Comparison of ENCODE assay signal across 21 cellular contexts in genomic region chr7:140670343-140670935, GRCh38. TPM values are rescaled to one million over a fixed set of nuclear protein-coding genes. Genes with fewer than 3 reads are reported as not detected.
DNase-seq lines count a peak whose midpoint lies in the region; ATAC-seq and TF ChIP-seq lines count a peak whose summit lies in the region.
"Had no signal": no experiment of that assay in that cellular context is flagged by ENCODE, and none has a peak within 500 bp of the region (broad histone marks: within the 10 kb centered on the region; RNA-seq: fewer than 3 reads in every experiment).

No MANE protein-coding gene starts in this region.

- H2BK120ac ChIP-seq in trophoblast cell (ENCODE audit: insufficient read depth, low read length, poor library complexity): no peak overlapping the region

- H3K27ac Mint-ChIP-seq in natural killer cell treated with Interleukin-12 subunit alpha and Interleukin-12 subunit beta and Interleukin-15 and Interleukin-18, amount 100 ng/mL, for 72 hours: no peak overlapping the region
- H3K27ac Mint-ChIP-seq in natural killer cell (peak overlapping the region in 1 of 2 donors; percentile 31), neural crest cell (ENCODE audit: unreplicated experiment) (no peak overlapping the region)

- no peak overlapping the region for H3K4me3 Mint-ChIP-seq in natural killer cell treated with Interleukin-12 subunit alpha and Interleukin-12 subunit beta and Interleukin-15 and Interleukin-18, amount 100 ng/mL, for 72 hours
- H3K4me3 Mint-ChIP-seq in natural killer cell (no peak overlapping the region), neural crest cell (peak overlapping the region; percentile 62)
- H3K4me3 Mint-ChIP-seq: CD14-positive monocyte had no signal

- peaks cover 6% of the 10 kb centered on the region for H3K79me1 ChIP-seq in trophoblast cell (ENCODE audit: low read length)

- no CpG with 5 or more reads among the region's 4 CpGs for WGBS in trophoblast cell (ENCODE audit: extremely low coverage, insufficient coverage, insufficient read length)

- no peak overlapping the region for H3K9ac ChIP-seq in trophoblast cell (ENCODE audit: low read length)
- H3K9ac ChIP-seq: KMS-11 had no signal

- H3K9me3 ChIP-seq in Peyer's patch: no peaks in the 10 kb centered on the region
- H3K9me3 ChIP-seq in upper lobe of right lung: no peaks in the 10 kb centered on the region
- no peaks in the 10 kb centered on the region for H3K9me3 ChIP-seq in trophoblast cell (ENCODE audit: insufficient read depth, low read depth, low read length)
- H3K9me3 ChIP-seq: HAP-1 had no signal

- no peak overlapping the region for H3K14ac ChIP-seq in trophoblast cell (ENCODE audit: low read length)

- peaks cover 4% of the 10 kb centered on the region for H3K79me2 ChIP-seq in trophoblast cell (ENCODE audit: control insufficient read depth, insufficient read depth, low read length, poor library complexity)

- H3K27me3 Mint-ChIP-seq in natural killer cell treated with Interleukin-12 subunit alpha and Interleukin-12 subunit beta and Interleukin-15 and Interleukin-18, amount 100 ng/mL, for 72 hours: peaks cover 0 to 2% of the 10 kb centered on the region in 2 donors
- H3K27me3 Mint-ChIP-seq in natural killer cell (ENCODE audit: low read depth in 2 of 2) (peaks cover 2 to 3% of the 10 kb centered on the region in 2 donors), neural crest cell (ENCODE audit: low read depth) (peaks cover 5% of the 10 kb centered on the region)

- TF ChIP-seq POLR2A in Peyer's patch (IDR thresholded peaks at IDR 0.05): no peak

- H3K4me2 ChIP-seq in trophoblast cell (ENCODE audit: low read length): no peak overlapping the region
- H3K4me2 ChIP-seq: KMS-11 had no signal

- DNase-seq in natural killer cell treated with Interleukin-12 subunit alpha and Interleukin-12 subunit beta and Interleukin-15 and Interleukin-18, amount 100 ng/mL, for 72 hours (ENCODE audit: low spot score): peak; percentile 46
- no peak for DNase-seq in natural killer cell
- peak in 2 of 3 donors; percentile 12 to 33 for DNase-seq in Peyer's patch
- DNase-seq in neural crest cell (ENCODE audit: low read depth, low spot score): no peak
- DNase-seq in upper lobe of right lung: peak; percentile 3
- no peak for DNase-seq in D341Med (ENCODE audit: low spot score)
- DNase-seq in trophoblast cell: no peak
- DNase-seq in activated CD8-positive, alpha-beta memory T cell treated with anti-CD3 and anti-CD28 coated beads, Interleukin-2, amount 50 U/mL, for 48 hours: no peak
- DNase-seq: DMS79, NCI-H1694, NCI-H2081, NCI-H2171, NCI-H446, NCI-H526, PC-3, RPMI8226, SHP77 had no signal

- H2BK12ac ChIP-seq in trophoblast cell (ENCODE audit: low read length): no peak overlapping the region

- H3K4ac ChIP-seq in trophoblast cell (ENCODE audit: low read depth, low read length): no peak overlapping the region

- no peaks in the 10 kb centered on the region for H3K27me3 ChIP-seq in Peyer's patch
- no peaks in the 10 kb centered on the region for H3K27me3 ChIP-seq in upper lobe of right lung
- no peaks in the 10 kb centered on the region for H3K27me3 ChIP-seq in trophoblast cell (ENCODE audit: insufficient read depth, low read length)

- TF ChIP-seq CTCF in natural killer cell (IDR thresholded peaks at IDR 0.05) (no peak), Peyer's patch (IDR thresholded peaks at IDR 0.05) (no peak), neural crest cell (conservative IDR thresholded peaks at IDR 0.05) (no peak), upper lobe of right lung (IDR thresholded peaks at IDR 0.05) (no peak)

- H4K8ac ChIP-seq in trophoblast cell (ENCODE audit: low read depth, low read length): no peak overlapping the region

- H2BK5ac ChIP-seq in trophoblast cell (ENCODE audit: low read depth, low read length, poor library complexity): no peak overlapping the region

- H3K36me3 Mint-ChIP-seq in natural killer cell treated with Interleukin-12 subunit alpha and Interleukin-12 subunit beta and Interleukin-15 and Interleukin-18, amount 100 ng/mL, for 72 hours: no peaks in the 10 kb centered on the region
- H3K36me3 Mint-ChIP-seq in natural killer cell (no peaks in the 10 kb centered on the region), neural crest cell (ENCODE audit: low read depth) (no peaks in the 10 kb centered on the region)
- H3K36me3 Mint-ChIP-seq: CD14-positive monocyte had no signal

- H3K18ac ChIP-seq in trophoblast cell (ENCODE audit: low read length): no peak overlapping the region

- no peak overlapping the region for H3K23ac ChIP-seq in trophoblast cell (ENCODE audit: low read length)

- H2AFZ ChIP-seq in trophoblast cell (ENCODE audit: insufficient read depth, low read length, poor library complexity): no peak overlapping the region

- H3K4me1 ChIP-seq in Peyer's patch (peaks cover 0 to 23% (median 8%) of the 10 kb centered on the region in 4 donors), upper lobe of right lung (peaks cover 18% of the 10 kb centered on the region), trophoblast cell (ENCODE audit: control insufficient read depth in 1 of 2, insufficient read depth in 2 of 2, low read length in 2 of 2) (peaks cover 2 to 5% of the 10 kb centered on the region in 2 experiments)

- no peaks in the 10 kb centered on the region for H3K36me3 ChIP-seq in Peyer's patch
- no peaks in the 10 kb centered on the region for H3K36me3 ChIP-seq in upper lobe of right lung
- no peaks in the 10 kb centered on the region for H3K36me3 ChIP-seq in trophoblast cell (ENCODE audit: control insufficient read depth in 1 of 2, insufficient read depth in 2 of 2, low read length in 2 of 2)
- H3K36me3 ChIP-seq: HAP-1 had no signal

- no peak for ATAC-seq in natural killer cell treated with Interleukin-12 subunit alpha and Interleukin-12 subunit beta and Interleukin-15 and Interleukin-18, amount 100 ng/mL, for 72 hours
- no peak for ATAC-seq in natural killer cell
- ATAC-seq in upper lobe of right lung: no peak
- ATAC-seq: PC-3 had no signal

- no peaks in the 10 kb centered on the region for H3K9me3 Mint-ChIP-seq in natural killer cell treated with Interleukin-12 subunit alpha and Interleukin-12 subunit beta and Interleukin-15 and Interleukin-18, amount 100 ng/mL, for 72 hours
- no peaks in the 10 kb centered on the region for H3K9me3 Mint-ChIP-seq in natural killer cell
- no peaks in the 10 kb centered on the region for H3K9me3 Mint-ChIP-seq in neural crest cell

- intact Hi-C loops in natural killer cell (cut with micrococcal nuclease) (no loop called here), upper lobe of right lung (cut with DNase I) (no loop called here)

- H4K12ac ChIP-seq in trophoblast cell (ENCODE audit: low read depth, low read length): no peak overlapping the region

- no peak overlapping the region for H4K91ac ChIP-seq in trophoblast cell (ENCODE audit: low read depth, low read length)

- peaks cover 14 to 21% of the 10 kb centered on the region in 2 donors for H3K4me1 Mint-ChIP-seq in natural killer cell treated with Interleukin-12 subunit alpha and Interleukin-12 subunit beta and Interleukin-15 and Interleukin-18, amount 100 ng/mL, for 72 hours (ENCODE audit: low read depth in 2 of 2)
- H3K4me1 Mint-ChIP-seq in natural killer cell (peaks cover 15% of the 10 kb centered on the region in 2 donors), neural crest cell (peaks cover 18% of the 10 kb centered on the region)

- H2AK5ac ChIP-seq in trophoblast cell (ENCODE audit: low read length): no peak overlapping the region

- H3K4me3 ChIP-seq in Peyer's patch: no peak overlapping the region
- no peak overlapping the region for H3K4me3 ChIP-seq in upper lobe of right lung
- H3K4me3 ChIP-seq in trophoblast cell (ENCODE audit: low read depth, low read length): no peak overlapping the region
- H3K4me3 ChIP-seq: HAP-1, SK-N-MC had no signal

- no peak overlapping the region for H3K27ac ChIP-seq in Peyer's patch
- no peak overlapping the region for H3K27ac ChIP-seq in upper lobe of right lung
- no peak overlapping the region for H3K27ac ChIP-seq in trophoblast cell (ENCODE audit: low read depth, low read length)
- H3K27ac ChIP-seq: KMS-11, SK-N-MC had no signal

RNA-seq across cellular contexts. Expression of gene ADCK2, which starts 2.3 kb away (rescaled TPM):
- 10 to 100 TPM in 1 of 2 donors, 1 to 10 TPM in 1; 8.2 to 12.2 TPM for total RNA-seq in natural killer cell treated with Interleukin-12 subunit alpha and Interleukin-12 subunit beta and Interleukin-15 and Interleukin-18, amount 100 ng/mL, for 72 hours
- total RNA-seq in natural killer cell: 10 to 100 TPM; 12.6 to 20.7 (median 15.8) TPM
- 10 to 100 TPM; 19.8 to 40.4 (median 25.8) TPM for total RNA-seq in Peyer's patch
- total RNA-seq in neural crest cell: 14.2 and 14.9 TPM in 2 replicates
- total RNA-seq in upper lobe of right lung: 18.2 TPM
- 23.9 and 24.8 TPM in 2 replicates for polyA plus RNA-seq in trophoblast cell (2013)

RNA-seq across cellular contexts. Expression of gene NDUFB2, which starts 26.1 kb away (rescaled TPM):
- total RNA-seq in natural killer cell treated with Interleukin-12 subunit alpha and Interleukin-12 subunit beta and Interleukin-15 and Interleukin-18, amount 100 ng/mL, for 72 hours: 100 to 1,000 TPM; 169 to 222 TPM
- total RNA-seq in natural killer cell: 100 to 1,000 TPM; 152 to 177 (median 177) TPM
- total RNA-seq in Peyer's patch: 100 to 1,000 TPM; 128 to 216 (median 173) TPM
- total RNA-seq in neural crest cell: 190 and 195 TPM in 2 replicates
- 160 TPM for total RNA-seq in upper lobe of right lung
- 401 and 443 TPM in 2 replicates for polyA plus RNA-seq in trophoblast cell (2013)

RNA-seq across cellular contexts. Expression of gene DENND2A, which starts 29.8 kb away (rescaled TPM):
- not detected for total RNA-seq in natural killer cell treated with Interleukin-12 subunit alpha and Interleukin-12 subunit beta and Interleukin-15 and Interleukin-18, amount 100 ng/mL, for 72 hours
- total RNA-seq in natural killer cell (under 1 TPM in 1 of 3 donors, not detected in 2; 0.12 TPM), Peyer's patch (10 to 100 TPM in 2 of 4 donors, 1 to 10 TPM in 2; 1.6 to 44.6 (median 8.3) TPM), neural crest cell (29.8 and 33.7 TPM in 2 replicates), upper lobe of right lung (26.2 TPM)
- 16.2 and 17.5 TPM in 2 replicates for polyA plus RNA-seq in trophoblast cell (2013)
- polyA plus RNA-seq: CD14-positive monocyte had no signal

Comparison
In these comparisons a context has a peak if more than half of its experiments do, and no peak if none do; other contexts are left out.
1. DNase-seq: peak in natural killer cell treated with Interleukin-12 subunit alpha and Interleukin-12 subunit beta and Interleukin-15 and Interleukin-18, amount 100 ng/mL, for 72 hours (single experiment), Peyer's patch (2 of 3) and upper lobe of right lung (single experiment); none in natural killer cell (single experiment), neural crest cell (single experiment), D341Med (single experiment), trophoblast cell (0 of 2) and activated CD8-positive, alpha-beta memory T cell treated with anti-CD3 and anti-CD28 coated beads, Interleukin-2, amount 50 U/mL, for 48 hours (single experiment).